In genomic region chr20:32189691-32190607, GRCh38 we compare ENCODE assay signal across 8 cellular contexts. TPM values are rescaled to one million over a fixed set of nuclear protein-coding genes. Genes with fewer than 3 reads are reported as not detected.
DNase-seq lines count a peak whose midpoint lies in the region; ATAC-seq lines count a peak whose summit lies in the region.

No MANE protein-coding gene starts in this region.

- intact Hi-C loops in activated CD4-positive, alpha-beta T cell treated with anti-CD3 and anti-CD28 coated beads for 36 hours (cut with DNase I, micrococcal nuclease): loop anchor here in 1 of 2 experiments (1.0 kb wide), 1 partner anchor 9 kb away; no protein-coding TSS in a partner anchor

- CTCF ChIA-PET in activated CD4-positive, alpha-beta T cell treated with anti-CD3 and anti-CD28 coated beads for 36 hours (lab: Charles Lee): interaction anchor here (1.2 kb wide), 1 partner anchor 13 kb away, joined by 5 read pairs; no protein-coding TSS in a partner anchor

- peaks cover 14% of the 10 kb centered on the region for H3K4me1 ChIP-seq in effector memory CD4-positive, alpha-beta T cell (ENCODE audit: control insufficient read depth, insufficient read depth, low read length, poor library complexity, severe bottlenecking)

- no peaks in the 10 kb centered on the region for H3K27me3 Mint-ChIP-seq in activated CD4-positive, alpha-beta T cell treated with anti-CD3 and anti-CD28 coated beads for 36 hours
- peaks cover 8% of the 10 kb centered on the region for H3K27me3 Mint-ChIP-seq in memory B cell

- peaks cover 34% of the 10 kb centered on the region for H3K36me3 Mint-ChIP-seq in activated CD4-positive, alpha-beta T cell treated with anti-CD3 and anti-CD28 coated beads for 36 hours (ENCODE audit: low read depth)
- peaks cover 9% of the 10 kb centered on the region for H3K36me3 Mint-ChIP-seq in memory B cell

- H3K27ac Mint-ChIP-seq in activated CD4-positive, alpha-beta T cell treated with anti-CD3 and anti-CD28 coated beads for 36 hours: peak overlapping the region; percentile 84
- H3K27ac Mint-ChIP-seq in memory B cell: peak overlapping the region; percentile 20

- no peaks in the 10 kb centered on the region for H3K27me3 ChIP-seq in effector memory CD4-positive, alpha-beta T cell (replicated peaks; ENCODE audit: control insufficient read depth, insufficient read depth, low read length, poor library complexity, severe bottlenecking)

- POLR2A ChIA-PET in activated CD4-positive, alpha-beta T cell treated with anti-CD3 and anti-CD28 coated beads for 36 hours (lab: Charles Lee): interaction anchor here (0.6 to 1.8 kb wide), 4 partner anchors 14 to 231 kb away, joined by 4 to 9 read pairs (median 4); no protein-coding TSS in a partner anchor

- no peaks in the 10 kb centered on the region for H3K9me3 Mint-ChIP-seq in activated CD4-positive, alpha-beta T cell treated with anti-CD3 and anti-CD28 coated beads for 36 hours (ENCODE audit: low read depth)
- H3K9me3 Mint-ChIP-seq in memory B cell: no peaks in the 10 kb centered on the region

- peak; percentile 72 for DNase-seq in activated CD4-positive, alpha-beta T cell treated with anti-CD3 and anti-CD28 coated beads for 36 hours
- no peak for DNase-seq in activated CD4-positive, alpha-beta T cell treated with anti-CD3 and anti-CD28 coated beads for 1 hour
- peak; percentile 67 to 74 for DNase-seq in activated CD4-positive, alpha-beta T cell treated with anti-CD3 and anti-CD28 coated beads, Interleukin-2, amount 50 U/mL, for 48 hours
- peak in 2 of 3 donors; percentile 10 to 18 for DNase-seq in effector memory CD4-positive, alpha-beta T cell
- DNase-seq in memory B cell (ENCODE audit: low spot score in 2 of 2): peak in 1 of 2 donors; percentile 35
- DNase-seq in stimulated activated naive CD4-positive, alpha-beta T cell (lab: John Stamatoyannopoulos, UW): peak; percentile 5 to 52 (median 38)
- DNase-seq in SW 1271 (lab: John Stamatoyannopoulos, UW): no peak

- peak; percentile 54 for ATAC-seq in activated CD4-positive, alpha-beta T cell treated with anti-CD3 and anti-CD28 coated beads for 36 hours
- ATAC-seq in memory B cell (ENCODE audit: low read depth) (peak; percentile 55), HG02678 (IDR thresholded peaks at IDR 0.05; ENCODE audit: unreplicated experiment) (no peak)

- H3K27ac ChIP-seq in effector memory CD4-positive, alpha-beta T cell (ENCODE audit: insufficient read depth, low read length, poor library complexity, severe bottlenecking): peak overlapping the region; percentile 67

- H3K4me3 ChIP-seq in effector memory CD4-positive, alpha-beta T cell (ENCODE audit: insufficient read depth, low read depth, low read length, poor library complexity, severe bottlenecking): peak overlapping the region; percentile 71

- peak overlapping the region; percentile 64 for H3K4me3 Mint-ChIP-seq in activated CD4-positive, alpha-beta T cell treated with anti-CD3 and anti-CD28 coated beads for 36 hours
- peak overlapping the region; percentile 79 for H3K4me3 Mint-ChIP-seq in memory B cell

- H3K4me1 Mint-ChIP-seq in activated CD4-positive, alpha-beta T cell treated with anti-CD3 and anti-CD28 coated beads for 36 hours: peaks cover 48% of the 10 kb centered on the region
- H3K4me1 Mint-ChIP-seq in memory B cell: peaks cover 6% of the 10 kb centered on the region

- H3K36me3 ChIP-seq in effector memory CD4-positive, alpha-beta T cell (ENCODE audit: control insufficient read depth, insufficient read depth, low read length): peaks cover 4% of the 10 kb centered on the region

- no peaks in the 10 kb centered on the region for H3K9me3 ChIP-seq in effector memory CD4-positive, alpha-beta T cell (ENCODE audit: control insufficient read depth, low read length)

RNA-seq across cellular contexts. Expression of gene PLAGL2, which starts 17.6 kb away (rescaled TPM):
- total RNA-seq in activated CD4-positive, alpha-beta T cell treated with anti-CD3 and anti-CD28 coated beads for 36 hours: 10 to 100 TPM; 89.1 to 98.2 TPM

RNA-seq across cellular contexts. Expression of gene POFUT1, which starts 17.7 kb away (rescaled TPM):
- total RNA-seq in activated CD4-positive, alpha-beta T cell treated with anti-CD3 and anti-CD28 coated beads for 36 hours: 10 to 100 TPM; 51.8 to 54.3 TPM

Comparison
In these comparisons a context has a peak if more than half of its experiments do, and no peak if none do; other contexts are left out.
1. DNase-seq: peak in activated CD4-positive, alpha-beta T cell treated with anti-CD3 and anti-CD28 coated beads for 36 hours (single experiment), activated CD4-positive, alpha-beta T cell treated with anti-CD3 and anti-CD28 coated beads, Interleukin-2, amount 50 U/mL, for 48 hours (2 of 2), effector memory CD4-positive, alpha-beta T cell (2 of 3) and stimulated activated naive CD4-positive, alpha-beta T cell (6 of 6); none in activated CD4-positive, alpha-beta T cell treated with anti-CD3 and anti-CD28 coated beads for 1 hour (single experiment) and SW 1271 (0 of 2).